15 cellular contexts compared by ENCODE assay signal in genomic region chr1:66246371-66247262, GRCh38.
DNase-seq lines count a peak whose midpoint lies in the region; ATAC-seq and TF ChIP-seq lines count a peak whose summit lies in the region.
"Had no signal": no experiment of that assay in that cellular context is flagged by ENCODE, and none has a peak within 500 bp of the region (broad histone marks: within the 10 kb centered on the region; RNA-seq: fewer than 3 reads in every experiment).

No MANE protein-coding gene starts in this region.

- intact Hi-C loops in activated CD4-positive, alpha-beta T cell treated with anti-CD3 and anti-CD28 coated beads, Interleukin-2, amount 10 ng/mL, durations not matched to agents 24 days and 14 days (cut with micrococcal nuclease): loop anchor here (1.0 to 10.0 kb wide), 6 partner anchors 36 to 1012 kb away; no protein-coding TSS in a partner anchor
- intact Hi-C loops in activated T-helper 1 cell treated with anti-CD3 and anti-CD28 coated beads, Interleukin-12 subunit alpha, Interleukin-12 subunit beta, Interleukin-2, Interleukin-4 antibody, amounts not matched to agents 30 ng/mL and 10 ng/mL and 1 ng/mL, durations not matched to agents 14 hours and 24 hours and 36 hours (cut with micrococcal nuclease): loop anchor here (1.0 to 10.0 kb wide), 11 partner anchors 25 to 852 kb away; partner anchors contain the start of genes LEPR and LEPROT

- peak overlapping the region; percentile 58 for H3K4me3 ChIP-seq in GM12865 (ENCODE audit: low read depth, low read length)

- peaks cover 37% of the 10 kb centered on the region for H3K4me1 Mint-ChIP-seq in activated CD4-positive, alpha-beta T cell treated with anti-CD3 and anti-CD28 coated beads, Interleukin-2, amount 10 ng/mL, durations not matched to agents 24 days and 14 days
- peaks cover 53% of the 10 kb centered on the region for H3K4me1 Mint-ChIP-seq in activated T-helper 1 cell treated with anti-CD3 and anti-CD28 coated beads, Interleukin-12 subunit alpha, Interleukin-12 subunit beta, Interleukin-2, Interleukin-4 antibody, amounts not matched to agents 30 ng/mL and 10 ng/mL and 1 ng/mL, durations not matched to agents 14 hours and 24 hours and 36 hours (ENCODE audit: low read depth)

- peak overlapping the region; percentile 75 for H3K27ac Mint-ChIP-seq in activated CD4-positive, alpha-beta T cell treated with anti-CD3 and anti-CD28 coated beads, Interleukin-2, amount 10 ng/mL, durations not matched to agents 24 days and 14 days
- H3K27ac Mint-ChIP-seq in activated T-helper 1 cell treated with anti-CD3 and anti-CD28 coated beads, Interleukin-12 subunit alpha, Interleukin-12 subunit beta, Interleukin-2, Interleukin-4 antibody, amounts not matched to agents 30 ng/mL and 10 ng/mL and 1 ng/mL, durations not matched to agents 14 hours and 24 hours and 36 hours: peak overlapping the region; percentile 78
- H3K27ac Mint-ChIP-seq: CD14-positive monocyte; dendritic cell treated with granulocyte-macrophage colony-stimulating factor and Interleukin-4, amounts not matched to agents 40 ng/mL and 50 ng/mL, for 4 days; progenitor cell of endocrine pancreas had no signal

- ATAC-seq in GM21367 (IDR thresholded peaks at IDR 0.05; ENCODE audit: unreplicated experiment): no peak

- no peak for DNase-seq in activated CD4-positive, alpha-beta T cell treated with anti-CD3 and anti-CD28 coated beads, Interleukin-2, amount 10 ng/mL, durations not matched to agents 24 days and 14 days
- no peak for DNase-seq in activated CD4-positive, alpha-beta T cell treated with anti-CD3 and anti-CD28 coated beads for 4 hours
- DNase-seq in GM12865 (ENCODE audit: low read depth) (no peak), fibroblast of peridontal ligament (ENCODE audit: extremely low read depth) (peak; percentile 50), NCI-H526 treated with DMSO at 0.1 percent for 48 hours (lab: John Stamatoyannopoulos, UW) (no peak), NCI-H1436 treated with DMSO at 0.1 percent for 48 hours (lab: John Stamatoyannopoulos, UW) (no peak)
- DNase-seq in activated T-helper 1 cell treated with anti-CD3 and anti-CD28 coated beads, Interleukin-12 subunit alpha, Interleukin-12 subunit beta, Interleukin-2, Interleukin-4 antibody, amounts not matched to agents 30 ng/mL and 10 ng/mL and 1 ng/mL, durations not matched to agents 14 hours and 24 hours and 36 hours (ENCODE audit: low spot score): no peak
- DNase-seq: NCI-H1092 treated with DMSO at 0.1 percent for 48 hours; NCI-H748 treated with DMSO at 0.1 percent for 48 hours; stimulated activated naive CD8-positive, alpha-beta T cell treated with anti-CD3 and anti-CD28 coated beads, Interleukin-15, Interleukin-2, amounts not matched to agents 100 U/mL and 50 U/mL, for 24 hours; SW 1271 had no signal

- H3K36me3 Mint-ChIP-seq in activated CD4-positive, alpha-beta T cell treated with anti-CD3 and anti-CD28 coated beads, Interleukin-2, amount 10 ng/mL, durations not matched to agents 24 days and 14 days (ENCODE audit: low read depth): peaks cover 2% of the 10 kb centered on the region
- no peaks in the 10 kb centered on the region for H3K36me3 Mint-ChIP-seq in activated T-helper 1 cell treated with anti-CD3 and anti-CD28 coated beads, Interleukin-12 subunit alpha, Interleukin-12 subunit beta, Interleukin-2, Interleukin-4 antibody, amounts not matched to agents 30 ng/mL and 10 ng/mL and 1 ng/mL, durations not matched to agents 14 hours and 24 hours and 36 hours (ENCODE audit: low read depth)
- H3K36me3 Mint-ChIP-seq: CD14-positive monocyte had no signal

- H3K4me3 Mint-ChIP-seq in activated CD4-positive, alpha-beta T cell treated with anti-CD3 and anti-CD28 coated beads, Interleukin-2, amount 10 ng/mL, durations not matched to agents 24 days and 14 days: peak overlapping the region; percentile 64
- H3K4me3 Mint-ChIP-seq in activated T-helper 1 cell treated with anti-CD3 and anti-CD28 coated beads, Interleukin-12 subunit alpha, Interleukin-12 subunit beta, Interleukin-2, Interleukin-4 antibody, amounts not matched to agents 30 ng/mL and 10 ng/mL and 1 ng/mL, durations not matched to agents 14 hours and 24 hours and 36 hours: peak overlapping the region; percentile 56
- H3K4me3 Mint-ChIP-seq: dendritic cell treated with granulocyte-macrophage colony-stimulating factor and Interleukin-4, amounts not matched to agents 40 ng/mL and 50 ng/mL, for 4 days had no signal

- no peaks in the 10 kb centered on the region for H3K9me3 Mint-ChIP-seq in activated CD4-positive, alpha-beta T cell treated with anti-CD3 and anti-CD28 coated beads, Interleukin-2, amount 10 ng/mL, durations not matched to agents 24 days and 14 days
- H3K9me3 Mint-ChIP-seq in activated T-helper 1 cell treated with anti-CD3 and anti-CD28 coated beads, Interleukin-12 subunit alpha, Interleukin-12 subunit beta, Interleukin-2, Interleukin-4 antibody, amounts not matched to agents 30 ng/mL and 10 ng/mL and 1 ng/mL, durations not matched to agents 14 hours and 24 hours and 36 hours: no peaks in the 10 kb centered on the region
- H3K9me3 Mint-ChIP-seq: CD14-positive monocyte; dendritic cell treated with granulocyte-macrophage colony-stimulating factor and Interleukin-4, amounts not matched to agents 40 ng/mL and 50 ng/mL, for 4 days had no signal

- no peak for TF ChIP-seq CTCF in GM12865 (IDR thresholded peaks at IDR 0.05; ENCODE audit: insufficient read depth, low read depth, low read length, missing control alignments)

- H3K27me3 Mint-ChIP-seq in activated CD4-positive, alpha-beta T cell treated with anti-CD3 and anti-CD28 coated beads, Interleukin-2, amount 10 ng/mL, durations not matched to agents 24 days and 14 days: no peaks in the 10 kb centered on the region
- H3K27me3 Mint-ChIP-seq in activated T-helper 1 cell treated with anti-CD3 and anti-CD28 coated beads, Interleukin-12 subunit alpha, Interleukin-12 subunit beta, Interleukin-2, Interleukin-4 antibody, amounts not matched to agents 30 ng/mL and 10 ng/mL and 1 ng/mL, durations not matched to agents 14 hours and 24 hours and 36 hours (ENCODE audit: insufficient read depth): no peaks in the 10 kb centered on the region
- H3K27me3 Mint-ChIP-seq: dendritic cell treated with granulocyte-macrophage colony-stimulating factor and Interleukin-4, amounts not matched to agents 40 ng/mL and 50 ng/mL, for 4 days had no signal
